ENCODE assay signal across 12 cellular contexts in the genomic region with DNA sequence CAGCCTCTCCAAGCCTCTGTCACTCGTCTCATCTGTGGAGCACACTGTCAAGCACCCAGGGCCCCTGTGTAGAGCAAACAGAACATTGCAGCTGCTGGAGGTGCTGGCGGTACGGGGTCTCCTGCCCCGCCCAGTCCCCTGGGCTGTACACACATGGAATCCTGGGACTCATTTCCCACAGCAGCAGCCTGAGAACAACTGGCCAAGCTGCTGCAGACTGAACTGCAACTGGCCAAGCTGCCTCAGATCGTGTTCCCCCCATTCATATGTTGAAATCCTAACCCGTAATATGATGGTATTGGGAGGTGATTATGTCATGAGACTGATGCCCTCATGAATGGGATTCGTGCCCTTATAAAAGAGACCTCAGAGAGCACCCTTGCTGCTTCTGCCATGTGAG.
DNase-seq lines count a peak whose midpoint lies in the region.
"Had no signal": no experiment of that assay in that cellular context is flagged by ENCODE, and none has a peak within 500 bp of the region (broad histone marks: within the 10 kb centered on the region; RNA-seq: fewer than 3 reads in every experiment).

No MANE protein-coding gene starts in this region.

- H4K91ac ChIP-seq in mesenchymal stem cell (ENCODE audit: low read length) = peak overlapping the region; percentile 52

- H3K4me2 ChIP-seq in mesenchymal stem cell (ENCODE audit: low read length, poor library complexity, severe bottlenecking) = no peak overlapping the region

- no peak overlapping the region for H3K4ac ChIP-seq in mesenchymal stem cell (ENCODE audit: low read depth in 1 of 2, low read length in 2 of 2)

- peak overlapping the region in 1 of 2 experiments; percentile 9 for H3K18ac ChIP-seq in mesenchymal stem cell (ENCODE audit: low read depth in 1 of 2, low read length in 2 of 2)

- no peak overlapping the region for H2AFZ ChIP-seq in mesenchymal stem cell (ENCODE audit: low read depth, low read length)

- peaks cover 15% of the 10 kb centered on the region for H3K9me3 ChIP-seq in mesenchymal stem cell (ENCODE audit: control insufficient read depth, low read length)

- H3K27ac ChIP-seq in mesenchymal stem cell (ENCODE audit: low read length, poor library complexity, severe bottlenecking) = no peak overlapping the region

- H2BK15ac ChIP-seq in mesenchymal stem cell (ENCODE audit: low read depth, poor library complexity, severe bottlenecking) = no peak overlapping the region

- peak overlapping the region; percentile 24 for H4K8ac ChIP-seq in mesenchymal stem cell (ENCODE audit: low read length)

- peaks cover 20% of the 10 kb centered on the region for H3K4me1 ChIP-seq in mesenchymal stem cell (ENCODE audit: control insufficient read depth, insufficient read depth, low read depth, low read length)

- H3K9ac ChIP-seq in mesenchymal stem cell (ENCODE audit: low read length) = no peak overlapping the region

- H2BK5ac ChIP-seq in mesenchymal stem cell (ENCODE audit: low read depth, low read length, poor library complexity, severe bottlenecking) = no peak overlapping the region

- no peak overlapping the region for H2BK120ac ChIP-seq in mesenchymal stem cell (ENCODE audit: low read depth, low read length)

- 90% methylated on average over 7 of the region's 7 CpGs for WGBS in mesenchymal stem cell

- H3K36me3 ChIP-seq in mesenchymal stem cell (ENCODE audit: control insufficient read depth in 1 of 2, insufficient read depth in 2 of 2, low read depth in 1 of 2, low read length in 2 of 2) = peaks cover 0 to 11% of the 10 kb centered on the region in 2 experiments

- H3K23ac ChIP-seq in mesenchymal stem cell (ENCODE audit: low read length in 2 of 2) = no peak overlapping the region

- no peak overlapping the region for H2BK12ac ChIP-seq in mesenchymal stem cell (ENCODE audit: low read length in 2 of 2)

- no peaks in the 10 kb centered on the region for H3K27me3 ChIP-seq in mesenchymal stem cell (ENCODE audit: control insufficient read depth in 1 of 2, insufficient read depth in 1 of 2, low read length in 2 of 2)

- H3K4me3 ChIP-seq in mesenchymal stem cell (ENCODE audit: insufficient read depth in 1 of 2, low read depth in 1 of 2, low read length in 2 of 2) = no peak overlapping the region
- H3K4me3 ChIP-seq: skin epidermis had no signal

- no peak overlapping the region for H3K14ac ChIP-seq in mesenchymal stem cell (ENCODE audit: low read length in 2 of 2)

- no peak overlapping the region for H2AK5ac ChIP-seq in mesenchymal stem cell (ENCODE audit: low read length, severe bottlenecking)

- peak; percentile 45 for DNase-seq in NCI-H1092 treated with DMSO at 0.1 percent for 48 hours (lab: John Stamatoyannopoulos, UW)
- DNase-seq in NCI-H1092 (lab: John Stamatoyannopoulos, UW) = no peak
- peak; percentile 85 for DNase-seq in COLO668 (lab: John Stamatoyannopoulos, UW; ENCODE audit: unreplicated experiment)
- DNase-seq in SK-N-DZ (ENCODE audit: low spot score) = peak; percentile 23
- no peak for DNase-seq in mesenchymal stem cell
- DNase-seq in HUDEP-2 (lab: John Stamatoyannopoulos, UW; ENCODE audit: unreplicated experiment in 76 of 76) = no peak
- DNase-seq in SIG-M5 treated with dmso at 0.1 percent for 504 hours (lab: John Stamatoyannopoulos, UW; ENCODE audit: unreplicated experiment) = no peak
- DNase-seq in CD1c-positive myeloid dendritic cell (ENCODE audit: extremely low spot score) = no peak
- DNase-seq: amniotic stem cell, MV-4-11, NCI-H446 treated with DMSO at 0.1 percent for 48 hours had no signal

- H3K79me1 ChIP-seq in mesenchymal stem cell (replicated peaks; ENCODE audit: low read length, poor library complexity, severe bottlenecking) = peaks cover 51% of the 10 kb centered on the region

Comparison
In these comparisons a context has a peak if more than half of its experiments do, and no peak if none do; other contexts are left out.
1. DNase-seq: peak in NCI-H1092 treated with DMSO at 0.1 percent for 48 hours (single experiment), COLO668 (single experiment) and SK-N-DZ (single experiment); none in NCI-H1092 (single experiment), mesenchymal stem cell (single experiment), HUDEP-2 (0 of 76), SIG-M5 treated with dmso at 0.1 percent for 504 hours (single experiment) and CD1c-positive myeloid dendritic cell (single experiment).